In genomic region chr14:92659765-92660561, GRCh38 we compare ENCODE assay signal across 10 cellular contexts.
A peak's percentile ranks its signal among the peaks of the same experiment; 100 is the strongest.
DNase-seq lines count a peak whose midpoint lies in the region; ATAC-seq and TF ChIP-seq lines count a peak whose summit lies in the region.
"Had no signal": no experiment of that assay in that cellular context is flagged by ENCODE, and none has a peak within 500 bp of the region (broad histone marks: within the 10 kb centered on the region; RNA-seq: fewer than 3 reads in every experiment).

No MANE protein-coding gene starts in this region.

- DNase-seq in CD4-positive, alpha-beta memory T cell, result no peak
- DNase-seq in NOMO-1 treated with dmso at 0.1 percent for 144 hours (lab: John Stamatoyannopoulos, UW; ENCODE audit: unreplicated experiment), result peak; percentile 92
- no peak for DNase-seq in coronary artery (ENCODE audit: low spot score)
- no peak for DNase-seq in naive thymus-derived CD8-positive, alpha-beta T cell
- DNase-seq in RPMI8226, result no peak
- no peak for DNase-seq in activated T-cell treated with anti-CD3 and anti-CD28 coated beads, Interleukin-2, amount 50 U/mL, for 48 hours
- DNase-seq: EL had no signal

- peaks cover 56 to 96% (median 79%) of the 10 kb centered on the region in 4 donors for H3K4me1 Mint-ChIP-seq in CD4-positive, alpha-beta memory T cell
- peaks cover 56 to 99% (median 95%) of the 10 kb centered on the region in 4 donors for H3K4me1 Mint-ChIP-seq in naive thymus-derived CD8-positive, alpha-beta T cell
- H3K4me1 Mint-ChIP-seq: mesothelial cell of epicardium had no signal

- peaks cover 76 to 93% of the 10 kb centered on the region in 2 donors for H3K36me3 Mint-ChIP-seq in CD4-positive, alpha-beta memory T cell
- H3K36me3 Mint-ChIP-seq in naive thymus-derived CD8-positive, alpha-beta T cell, result peaks cover 12 to 95% (median 44%) of the 10 kb centered on the region in 3 donors

- H3K27me3 Mint-ChIP-seq in CD4-positive, alpha-beta memory T cell, result no peaks in the 10 kb centered on the region
- no peaks in the 10 kb centered on the region for H3K27me3 Mint-ChIP-seq in naive thymus-derived CD8-positive, alpha-beta T cell

- H3K9me3 ChIP-seq in CD4-positive, alpha-beta memory T cell (ENCODE audit: control insufficient read depth in 1 of 2, low read length in 2 of 2), result no peaks in the 10 kb centered on the region

- peaks cover 59% of the 10 kb centered on the region for H3K36me3 ChIP-seq in CD4-positive, alpha-beta memory T cell (ENCODE audit: insufficient read depth, low read length)

- H3K9me3 Mint-ChIP-seq in CD4-positive, alpha-beta memory T cell, result no peaks in the 10 kb centered on the region
- H3K9me3 Mint-ChIP-seq in naive thymus-derived CD8-positive, alpha-beta T cell, result no peaks in the 10 kb centered on the region
- H3K9me3 Mint-ChIP-seq: mesothelial cell of epicardium had no signal

- no peaks in the 10 kb centered on the region for H3K27me3 ChIP-seq in CD4-positive, alpha-beta memory T cell (ENCODE audit: insufficient read depth, low read length)

- ATAC-seq in naive thymus-derived CD8-positive, alpha-beta T cell, result peak in 1 of 2 donors; percentile 6
- no peak for ATAC-seq in GM21528 (IDR thresholded peaks at IDR 0.05; ENCODE audit: low FRiP score, unreplicated experiment)
- ATAC-seq in HG03442 (IDR thresholded peaks at IDR 0.05; ENCODE audit: unreplicated experiment), result no peak

- intact Hi-C loops in CD4-positive, alpha-beta memory T cell (cut with micrococcal nuclease), result no loop called here

- no peak for TF ChIP-seq CTCF in coronary artery (IDR thresholded peaks at IDR 0.05)

- peak overlapping the region; percentile 64 to 97 (median 85) for H3K27ac Mint-ChIP-seq in CD4-positive, alpha-beta memory T cell
- H3K27ac Mint-ChIP-seq in naive thymus-derived CD8-positive, alpha-beta T cell, result peak overlapping the region; percentile 71 to 99 (median 90)
- H3K27ac Mint-ChIP-seq: mesothelial cell of epicardium had no signal

- H3K4me3 Mint-ChIP-seq in CD4-positive, alpha-beta memory T cell, result peak overlapping the region in 4 of 8 donors; percentile 12 to 55 (median 36)
- peak overlapping the region; percentile 19 to 100 (median 52) for H3K4me3 Mint-ChIP-seq in naive thymus-derived CD8-positive, alpha-beta T cell
- H3K4me3 Mint-ChIP-seq: mesothelial cell of epicardium had no signal

- peaks cover 78% of the 10 kb centered on the region for H3K4me1 ChIP-seq in CD4-positive, alpha-beta memory T cell (ENCODE audit: insufficient read depth, low read length)

- CTCF ChIA-PET in CD4-positive, alpha-beta memory T cell (lab: Charles Lee; ENCODE audit: partially characterized antibody), result interaction anchor here (1.2 to 1.7 kb wide), 2 partner anchors 10 to 26 kb away, joined by 3 to 6 read pairs; no protein-coding TSS in a partner anchor

- H3K4me3 ChIP-seq in CD4-positive, alpha-beta memory T cell (ENCODE audit: low read length in 2 of 2), result no peak overlapping the region
- peak overlapping the region; percentile 12 for H3K4me3 ChIP-seq in coronary artery

- POLR2A ChIA-PET in CD4-positive, alpha-beta memory T cell (lab: Charles Lee; ENCODE audit: partially characterized antibody), result interaction anchor here (0.7 to 1.3 kb wide), 2 partner anchors 45 to 47 kb away, joined by 3 to 4 read pairs; no protein-coding TSS in a partner anchor
- POLR2A ChIA-PET in naive thymus-derived CD8-positive, alpha-beta T cell (lab: Charles Lee), result interaction anchor here (0.6 to 17.2 kb wide), 5 partner anchors 10 to 45 kb away, joined by 3 to 268 read pairs (median 3); no protein-coding TSS in a partner anchor

- no peak overlapping the region for H3K27ac ChIP-seq in CD4-positive, alpha-beta memory T cell (ENCODE audit: low read depth, low read length)
- peak overlapping the region; percentile 26 to 87 for H3K27ac ChIP-seq in coronary artery
